Comparison of ENCODE assay signal across 8 cellular contexts in genomic region chr7:100247152-100247757, GRCh38. TPM values are rescaled to one million over a fixed set of nuclear protein-coding genes. Genes with fewer than 3 reads are reported as not detected.
DNase-seq lines count a peak whose midpoint lies in the region; ATAC-seq, FAIRE-seq and TF ChIP-seq lines count a peak whose summit lies in the region.

No MANE protein-coding gene starts in this region.

- no peaks in the 10 kb centered on the region for H3K4me1 ChIP-seq in endothelial cell of umbilical vein (ENCODE audit: control insufficient read depth, extremely low read depth, insufficient read depth, low read length)

- dilution Hi-C loops in endothelial cell of umbilical vein (cut with MboI; ENCODE audit: extremely low pct_ligation_motif_present, low sequenced_read_pairs) = no loop called here

- H3K9ac ChIP-seq in endothelial cell of umbilical vein (replicated peaks; ENCODE audit: extremely low read depth, insufficient read depth, low read length) = no peak overlapping the region

- no peak overlapping the region for H2AFZ ChIP-seq in endothelial cell of umbilical vein (ENCODE audit: low read depth, low read length)

- no peak for TF ChIP-seq POLR2A in endothelial cell of umbilical vein (IDR thresholded peaks at IDR 0.05; ENCODE audit: low read depth, low read length)

- H3K4me3 ChIP-seq in endothelial cell of umbilical vein (replicated peaks in 1 of 3; ENCODE audit: insufficient read depth in 1 of 3, low read depth in 1 of 3, low read length in 3 of 3) = no peak overlapping the region

- H3K9me3 Mint-ChIP-seq in HFFc6 (no peaks in the 10 kb centered on the region), T-cell (no peaks in the 10 kb centered on the region)

- peak overlapping the region; percentile 30; the same call in 1 of the 2 replicates for H3K4me3 Mint-ChIP-seq in HFFc6
- no peak overlapping the region for H3K4me3 Mint-ChIP-seq in T-cell

- intact Hi-C loops in endothelial cell of umbilical vein (cut with micrococcal nuclease) (no loop called here), sciatic nerve (cut with DNase I) (no loop called here)

- H3K27me3 Mint-ChIP-seq in HFFc6 (ENCODE audit: insufficient read depth) (no peaks in the 10 kb centered on the region; the same call in 1 of the 2 replicates), T-cell (no peaks in the 10 kb centered on the region)

- H3K27ac ChIP-seq in endothelial cell of umbilical vein (ENCODE audit: insufficient read depth, low read depth, low read length) = no peak overlapping the region

- no TSS peak for BruUV-seq in endothelial cell of umbilical vein (replicated peaks; lab: Mats Ljungman, UMichigan)

- no peaks in the 10 kb centered on the region for H3K9me1 ChIP-seq in endothelial cell of umbilical vein (replicated peaks; ENCODE audit: control insufficient read depth, extremely low read depth, insufficient read depth, low read length)

- no peaks in the 10 kb centered on the region for H3K79me2 ChIP-seq in endothelial cell of umbilical vein (ENCODE audit: control insufficient read depth, insufficient read depth, low read length)

- no peak overlapping the region for H3K4me2 ChIP-seq in endothelial cell of umbilical vein (ENCODE audit: insufficient read depth, low read length)

- DNase-seq in HFFc6 (peak; percentile 57), NCI-H510A treated with DMSO at 0.1 percent for 48 hours (lab: John Stamatoyannopoulos, UW) (peak; percentile 66), endothelial cell of umbilical vein (ENCODE audit: low read depth, low spot score) (peak; percentile 3), sciatic nerve (ENCODE audit: low spot score) (no peak), T-cell (no peak), NAMALWA (ENCODE audit: low spot score) (no peak), activated gamma-delta T cell treated with Interleukin-2 at 50 U/mL for 16 hours (no peak)

- H3K27me3 ChIP-seq in endothelial cell of umbilical vein (ENCODE audit: control insufficient read depth in 2 of 2, insufficient read depth in 2 of 2, low read length in 2 of 2) = no peaks in the 10 kb centered on the region

- H4K20me1 ChIP-seq in endothelial cell of umbilical vein (replicated peaks; ENCODE audit: control insufficient read depth, extremely low read depth, insufficient read depth, low read length) = no peaks in the 10 kb centered on the region

- peak overlapping the region; percentile 84 for H3K27ac Mint-ChIP-seq in HFFc6
- H3K27ac Mint-ChIP-seq in T-cell = no peak overlapping the region

- POLR2A ChIA-PET in endothelial cell of umbilical vein (lab: Charles Lee) = no interaction called here
- POLR2A ChIA-PET in T-cell (lab: Charles Lee) = no interaction called here

- peaks cover 23% of the 10 kb centered on the region for H3K4me1 Mint-ChIP-seq in HFFc6 (ENCODE audit: low read depth)
- peaks cover 12 to 26% (median 22%) of the 10 kb centered on the region in 3 donors for H3K4me1 Mint-ChIP-seq in T-cell

- no peaks in the 10 kb centered on the region for H3K36me3 ChIP-seq in endothelial cell of umbilical vein (ENCODE audit: control insufficient read depth in 2 of 2, extremely low read depth in 1 of 2, insufficient read depth in 2 of 2, low read length in 2 of 2)

- peak; percentile 27 for ATAC-seq in sciatic nerve
- no peak for ATAC-seq in T-cell (replicated peaks in 1 of 4)
- no peak for ATAC-seq in HG02852 (IDR thresholded peaks at IDR 0.05; ENCODE audit: unreplicated experiment)

- TF ChIP-seq CTCF in HFFc6 (IDR thresholded peaks at IDR 0.05) (peak; percentile 29; the same call in 1 of the 2 replicates), endothelial cell of umbilical vein (IDR thresholded peaks at IDR 0.05; ENCODE audit: extremely low read depth in 1 of 2, insufficient read depth in 1 of 2, low read depth in 1 of 2, low read length in 2 of 2) (no peak)

- FAIRE-seq in endothelial cell of umbilical vein (lab: Jason Lieb, UNC) = no peak

- CTCF ChIA-PET in endothelial cell of umbilical vein (lab: Charles Lee) (no interaction called here), T-cell (lab: Charles Lee) (no interaction called here)

- no peaks in the 10 kb centered on the region for H3K9me3 ChIP-seq in endothelial cell of umbilical vein (replicated peaks; ENCODE audit: control insufficient read depth, insufficient read depth, low read length)

- no peaks in the 10 kb centered on the region for H3K36me3 Mint-ChIP-seq in HFFc6 (ENCODE audit: low read depth)
- H3K36me3 Mint-ChIP-seq in T-cell = no peaks in the 10 kb centered on the region

TF ChIP-seq in endothelial cell of umbilical vein, 7 proteins besides CTCF, POLR2A, EP300 and RAD21:
- TF ChIP-seq MAX (IDR thresholded peaks at IDR 0.05; ENCODE audit: insufficient read depth, insufficient read length) (no peak), EZH2 (IDR thresholded peaks at IDR 0.05; ENCODE audit: borderline replicate concordance, low read depth, low read length, severe bottlenecking) (no peak), JUN (IDR thresholded peaks at IDR 0.05; ENCODE audit: borderline replicate concordance, insufficient read depth, insufficient read length, low read depth) (no peak), POLR2AphosphoS5 (IDR thresholded peaks at IDR 0.05; ENCODE audit: insufficient read depth, low read depth, low read length) (no peak), MYC (IDR thresholded peaks at IDR 0.05; ENCODE audit: low read depth, low read length) (no peak), FOS (IDR thresholded peaks at IDR 0.05; ENCODE audit: borderline replicate concordance, insufficient read depth, low read length) (no peak), GATA2 (IDR thresholded peaks at IDR 0.05; ENCODE audit: insufficient read depth, insufficient read length, low read depth, low read length) (no peak)

RNA-seq across cellular contexts. Expression of gene PVRIG, which starts 27.5 kb away (rescaled TPM):
- total RNA-seq in HFFc6 (2021; fragmentation: NEBNext Ultra II Directional; extraction: Animal tissue kit (Norgen Biotek cat#: 25700)) = under 1 TPM in 4 of 6 experiments, not detected in 2; 0.51 to 0.87 (median 0.61) TPM
- 0.80 TPM in 1 of 2 replicates, not detected in the other for total RNA-seq in endothelial cell of umbilical vein
- not detected in 2 replicates for polyA plus RNA-seq in endothelial cell of umbilical vein
- polyA plus RNA-seq in endothelial cell of umbilical vein (2011; cell fraction: cytosol; rRNA removed) = not detected in 2 replicates
- polyA plus RNA-seq in endothelial cell of umbilical vein (2011; cell fraction: nucleus; rRNA removed) = not detected in 2 replicates
- polyA plus RNA-seq in endothelial cell of umbilical vein (2012) = 1.6 and 2.1 TPM in 2 replicates
- not detected in 2 replicates for polyA minus RNA-seq in endothelial cell of umbilical vein
- polyA minus RNA-seq in endothelial cell of umbilical vein (2011; cell fraction: cytosol; rRNA and poly(A)+ RNA removed) = not detected
- polyA minus RNA-seq in endothelial cell of umbilical vein (2011; cell fraction: nucleus; rRNA and poly(A)+ RNA removed) = not detected in 2 replicates
- total RNA-seq in sciatic nerve = 1.2 TPM
- 10 to 100 TPM; 45.0 to 96.8 (median 78.0) TPM for total RNA-seq in T-cell

Comparison
In these comparisons a context has a peak if more than half of its experiments do, and no peak if none do; other contexts are left out.
1. DNase-seq: peak in HFFc6 (single experiment), NCI-H510A treated with DMSO at 0.1 percent for 48 hours (single experiment) and endothelial cell of umbilical vein (single experiment); none in sciatic nerve (single experiment), T-cell (0 of 34), NAMALWA (single experiment) and activated gamma-delta T cell treated with Interleukin-2 at 50 U/mL for 16 hours (single experiment).
2. RNA of gene PVRIG, which starts 27.5 kb away (total RNA-seq): 45.0 to 96.8 TPM in T-cell; 1.2 TPM in sciatic nerve (single experiment), 0.80 TPM in endothelial cell of umbilical vein and 0.51 to 0.87 TPM in HFFc6; every median in the first group is over 10 times any median in the second.